14 cellular contexts compared by ENCODE assay signal in genomic region chr18:58262581-58262980, GRCh38.
DNase-seq lines count a peak whose midpoint lies in the region; ATAC-seq and TF ChIP-seq lines count a peak whose summit lies in the region.
"Had no signal": no experiment of that assay in that cellular context is flagged by ENCODE, and none has a peak within 500 bp of the region (broad histone marks: within the 10 kb centered on the region; RNA-seq: fewer than 3 reads in every experiment).

No MANE protein-coding gene starts in this region.

- intact Hi-C loops in left ventricle myocardium inferior (cut with micrococcal nuclease): no loop called here
- intact Hi-C loops in left cardiac atrium (cut with DNase I): loop anchor here in 1 of 2 donors (5.0 kb wide), 1 partner anchor 55 kb away; no protein-coding TSS in a partner anchor

- peaks cover 47% of the 10 kb centered on the region for H3K4me1 Mint-ChIP-seq in osteocyte (ENCODE audit: unreplicated experiment)
- H3K4me1 Mint-ChIP-seq: activated naive CD4-positive, alpha-beta T cell treated with anti-CD3 and anti-CD28 coated beads, Interleukin-2, amount 10 ng/mL, durations not matched to agents 7 days and 5 days; natural killer cell had no signal

- H3K4me3 ChIP-seq in left ventricle myocardium inferior: peak overlapping the region; percentile 37
- H3K4me3 ChIP-seq: Peyer's patch had no signal

- TF ChIP-seq CTCF in left ventricle myocardium inferior (IDR thresholded peaks at IDR 0.05; ENCODE audit: borderline replicate concordance) (no peak), foreskin keratinocyte (conservative IDR thresholded peaks at IDR 0.05) (no peak), osteocyte (IDR thresholded peaks at IDR 0.05) (no peak)

- H3K4me1 ChIP-seq in left ventricle myocardium inferior (peaks cover 56% of the 10 kb centered on the region), foreskin keratinocyte (peaks cover 38% of the 10 kb centered on the region)

- peak overlapping the region; percentile 77 for H3K27ac Mint-ChIP-seq in osteocyte (ENCODE audit: unreplicated experiment)
- H3K27ac Mint-ChIP-seq: activated naive CD4-positive, alpha-beta T cell treated with anti-CD3 and anti-CD28 coated beads, Interleukin-2, amount 10 ng/mL, durations not matched to agents 7 days and 5 days; natural killer cell had no signal

- DNase-seq in left ventricle myocardium inferior: no peak
- no peak for DNase-seq in left cardiac atrium
- DNase-seq in foreskin keratinocyte: no peak
- no peak for DNase-seq in osteocyte (ENCODE audit: extremely low spot score, unreplicated experiment)
- DNase-seq in T-helper 9 cell: no peak
- DNase-seq in NCI-H2081 (lab: John Stamatoyannopoulos, UW): no peak
- no peak for DNase-seq in left lobe of liver (ENCODE audit: low spot score)
- DNase-seq in NCI-H2107 (lab: John Stamatoyannopoulos, UW): no peak
- DNase-seq: activated naive CD4-positive, alpha-beta T cell treated with anti-CD3 and anti-CD28 coated beads, Interleukin-2, amount 10 ng/mL, durations not matched to agents 7 days and 5 days; caudate nucleus; HCEC 1CT; natural killer cell; NCI-H446 treated with DMSO at 0.1 percent for 48 hours; Peyer's patch had no signal

- peaks cover 2% of the 10 kb centered on the region for H3K36me3 Mint-ChIP-seq in osteocyte (ENCODE audit: unreplicated experiment)
- H3K36me3 Mint-ChIP-seq: activated naive CD4-positive, alpha-beta T cell treated with anti-CD3 and anti-CD28 coated beads, Interleukin-2, amount 10 ng/mL, durations not matched to agents 7 days and 5 days; natural killer cell had no signal

- H3K4me3 Mint-ChIP-seq in osteocyte (ENCODE audit: unreplicated experiment): no peak overlapping the region
- H3K4me3 Mint-ChIP-seq: activated naive CD4-positive, alpha-beta T cell treated with anti-CD3 and anti-CD28 coated beads, Interleukin-2, amount 10 ng/mL, durations not matched to agents 7 days and 5 days; natural killer cell had no signal

- no peaks in the 10 kb centered on the region for H3K36me3 ChIP-seq in left ventricle myocardium inferior
- H3K36me3 ChIP-seq: Peyer's patch had no signal

- H3K27ac ChIP-seq in left ventricle myocardium inferior (replicated peaks) (peak overlapping the region; percentile 89), foreskin keratinocyte (peak overlapping the region; percentile 77)

- H3K9me3 Mint-ChIP-seq in osteocyte (ENCODE audit: unreplicated experiment): no peaks in the 10 kb centered on the region
- H3K9me3 Mint-ChIP-seq: activated naive CD4-positive, alpha-beta T cell treated with anti-CD3 and anti-CD28 coated beads, Interleukin-2, amount 10 ng/mL, durations not matched to agents 7 days and 5 days; natural killer cell had no signal

- no peaks in the 10 kb centered on the region for H3K9me3 ChIP-seq in left ventricle myocardium inferior (replicated peaks)
- H3K9me3 ChIP-seq: Peyer's patch had no signal

- ATAC-seq in left cardiac atrium: no peak
- ATAC-seq in foreskin keratinocyte: peak; percentile 6
- no peak for ATAC-seq in left lobe of liver
- ATAC-seq: natural killer cell had no signal

- no peaks in the 10 kb centered on the region for H3K27me3 Mint-ChIP-seq in osteocyte (ENCODE audit: unreplicated experiment)
- H3K27me3 Mint-ChIP-seq: activated naive CD4-positive, alpha-beta T cell treated with anti-CD3 and anti-CD28 coated beads, Interleukin-2, amount 10 ng/mL, durations not matched to agents 7 days and 5 days had no signal

- H3K27me3 ChIP-seq in left ventricle myocardium inferior (ENCODE audit: low read depth) (no peaks in the 10 kb centered on the region), foreskin keratinocyte (no peaks in the 10 kb centered on the region)
- H3K27me3 ChIP-seq: Peyer's patch had no signal
